ENCODE assay signal across 19 cellular contexts in the genomic region with DNA sequence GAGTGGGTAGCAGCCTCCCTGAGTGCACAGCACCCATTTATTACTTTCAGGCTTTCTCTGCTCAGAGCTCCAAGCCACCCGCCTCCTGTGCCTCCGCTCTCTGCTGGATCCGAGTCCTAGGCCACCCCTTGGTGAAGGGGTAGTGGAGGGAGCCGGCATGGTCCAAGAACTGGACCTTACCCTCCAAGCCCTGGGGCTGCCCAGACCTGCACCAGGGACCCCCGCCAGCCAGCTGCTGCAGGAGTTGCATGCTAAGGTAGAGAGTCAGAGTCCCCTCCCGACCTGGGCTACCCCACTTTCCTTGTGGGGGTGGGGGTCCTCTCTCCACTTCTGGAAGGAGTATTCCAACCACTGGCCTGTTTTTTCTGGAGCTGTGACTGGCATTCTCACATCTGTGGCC. TPM values are rescaled to one million over a fixed set of nuclear protein-coding genes. Genes with fewer than 3 reads are reported as not detected.
DNase-seq lines count a peak whose midpoint lies in the region; ATAC-seq and TF ChIP-seq lines count a peak whose summit lies in the region.
"Had no signal": no experiment of that assay in that cellular context is flagged by ENCODE, and none has a peak within 500 bp of the region (broad histone marks: within the 10 kb centered on the region; RNA-seq: fewer than 3 reads in every experiment).

No MANE protein-coding gene starts in this region.

- H3K4me3 Mint-ChIP-seq in activated naive CD4-positive, alpha-beta T cell treated with anti-CD3 and anti-CD28 coated beads, Interleukin-2, amount 10 ng/mL, durations not matched to agents 7 days and 5 days = peak overlapping the region; percentile 92
- peak overlapping the region in 3 of 5 donors; percentile 78 to 92 (median 90) for H3K4me3 Mint-ChIP-seq in immature natural killer cell
- peak overlapping the region; percentile 90 for H3K4me3 Mint-ChIP-seq in stimulated activated effector memory CD8-positive, alpha-beta T cell treated with anti-CD3 and anti-CD28 coated beads, Interleukin-12 subunit alpha, Interleukin-12 subunit beta, amount 100 ng/mL, for 72 hours

- peak overlapping the region; percentile 78; the same call in 1 of the 2 replicates for H3K27ac ChIP-seq in RWPE1
- H3K27ac ChIP-seq: breast epithelium, gastroesophageal sphincter, left lung, uterus, VCaP had no signal

- H3K9me3 ChIP-seq in HAP-1 = no peaks in the 10 kb centered on the region
- H3K9me3 ChIP-seq: breast epithelium, gastroesophageal sphincter, left lung, mucosa of descending colon, uterus had no signal

- no peak for DNase-seq in activated naive CD4-positive, alpha-beta T cell treated with anti-CD3 and anti-CD28 coated beads, Interleukin-2, amount 10 ng/mL, durations not matched to agents 7 days and 5 days
- DNase-seq in activated naive CD4-positive, alpha-beta T cell (lab: John Stamatoyannopoulos, UW) = no peak
- DNase-seq in RWPE1 (ENCODE audit: low spot score) (no peak), immature natural killer cell (no peak), HAP-1 (ENCODE audit: low spot score in 2 of 2) (no peak), NCI-H345 (lab: John Stamatoyannopoulos, UW) (no peak)
- DNase-seq in stimulated activated effector memory CD8-positive, alpha-beta T cell treated with anti-CD3 and anti-CD28 coated beads, Interleukin-12 subunit alpha, Interleukin-12 subunit beta, amount 100 ng/mL, for 72 hours (ENCODE audit: low spot score in 2 of 2) = no peak
- DNase-seq: KG1; left lung; mucosa of descending colon; NCI-H1048; NCI-H524; stimulated activated CD4-positive, alpha-beta T cell treated with anti-CD3 and anti-CD28 coated beads, Interleukin-2, amount 100 ng/mL, for 24 hours; SW 1271; uterus had no signal

- no peaks in the 10 kb centered on the region for H3K27me3 ChIP-seq in HAP-1 (ENCODE audit: low read depth)
- H3K27me3 ChIP-seq: breast epithelium, uterus had no signal

- peak overlapping the region; percentile 75 for H3K27ac Mint-ChIP-seq in activated naive CD4-positive, alpha-beta T cell treated with anti-CD3 and anti-CD28 coated beads, Interleukin-2, amount 10 ng/mL, durations not matched to agents 7 days and 5 days
- no peak overlapping the region for H3K27ac Mint-ChIP-seq in immature natural killer cell
- H3K27ac Mint-ChIP-seq in stimulated activated effector memory CD8-positive, alpha-beta T cell treated with anti-CD3 and anti-CD28 coated beads, Interleukin-12 subunit alpha, Interleukin-12 subunit beta, amount 100 ng/mL, for 72 hours = peak overlapping the region; percentile 94

- CTCF ChIA-PET in activated naive CD4-positive, alpha-beta T cell treated with anti-CD3 and anti-CD28 coated beads, Interleukin-2, amount 10 ng/mL, durations not matched to agents 7 days and 5 days (lab: Charles Lee) = interaction anchor here (0.8 to 3.3 kb wide), 5 partner anchors 108 to 526 kb away, joined by 3 to 42 read pairs (median 3); a partner anchor contains a TSS
- CTCF ChIA-PET in RWPE1 (lab: Yijun Ruan, JAX) = interaction anchor here (0.5 to 1.7 kb wide), 3 partner anchors 59 to 229 kb away, joined by 3 to 5 read pairs (median 5); no protein-coding TSS in a partner anchor

- no peaks in the 10 kb centered on the region for H3K9me3 Mint-ChIP-seq in activated naive CD4-positive, alpha-beta T cell treated with anti-CD3 and anti-CD28 coated beads, Interleukin-2, amount 10 ng/mL, durations not matched to agents 7 days and 5 days
- no peaks in the 10 kb centered on the region for H3K9me3 Mint-ChIP-seq in immature natural killer cell
- no peaks in the 10 kb centered on the region for H3K9me3 Mint-ChIP-seq in stimulated activated effector memory CD8-positive, alpha-beta T cell treated with anti-CD3 and anti-CD28 coated beads, Interleukin-12 subunit alpha, Interleukin-12 subunit beta, amount 100 ng/mL, for 72 hours

- POLR2A ChIA-PET in RWPE1 (lab: Yijun Ruan, JAX; ENCODE audit: low non-redundant PET) = no interaction called here

- no peak for ATAC-seq in stimulated activated effector memory CD8-positive, alpha-beta T cell treated with anti-CD3 and anti-CD28 coated beads, Interleukin-12 subunit alpha, Interleukin-12 subunit beta, amount 100 ng/mL, for 72 hours
- no peak for ATAC-seq in HG03097 (IDR thresholded peaks at IDR 0.05; ENCODE audit: low FRiP score, unreplicated experiment)
- ATAC-seq: gastroesophageal sphincter, left lung had no signal

- H3K4me1 ChIP-seq in HAP-1 = no peaks in the 10 kb centered on the region; the same call in none of the 2 replicates
- H3K4me1 ChIP-seq: breast epithelium, uterus had no signal

- peaks cover 4% of the 10 kb centered on the region for H3K36me3 ChIP-seq in HAP-1 (replicated peaks)
- H3K36me3 ChIP-seq: breast epithelium, uterus had no signal

- peaks cover 11% of the 10 kb centered on the region for H3K27me3 Mint-ChIP-seq in activated naive CD4-positive, alpha-beta T cell treated with anti-CD3 and anti-CD28 coated beads, Interleukin-2, amount 10 ng/mL, durations not matched to agents 7 days and 5 days
- peaks cover 6 to 12% (median 12%) of the 10 kb centered on the region in 3 donors for H3K27me3 Mint-ChIP-seq in immature natural killer cell (ENCODE audit: low read depth in 3 of 3)

- H3K36me3 Mint-ChIP-seq in activated naive CD4-positive, alpha-beta T cell treated with anti-CD3 and anti-CD28 coated beads, Interleukin-2, amount 10 ng/mL, durations not matched to agents 7 days and 5 days = peaks cover 15% of the 10 kb centered on the region
- peaks cover 0 to 4% (median 4%) of the 10 kb centered on the region in 3 donors for H3K36me3 Mint-ChIP-seq in immature natural killer cell
- H3K36me3 Mint-ChIP-seq in stimulated activated effector memory CD8-positive, alpha-beta T cell treated with anti-CD3 and anti-CD28 coated beads, Interleukin-12 subunit alpha, Interleukin-12 subunit beta, amount 100 ng/mL, for 72 hours = peaks cover 70% of the 10 kb centered on the region

- TF ChIP-seq CTCF in RWPE1 (conservative IDR thresholded peaks at IDR 0.05; ENCODE audit: low read depth) = no peak

- no peak overlapping the region for H3K4me3 ChIP-seq in HAP-1
- H3K4me3 ChIP-seq: gastroesophageal sphincter, left lung, mucosa of descending colon, uterus had no signal

- peaks cover 28% of the 10 kb centered on the region for H3K4me1 Mint-ChIP-seq in activated naive CD4-positive, alpha-beta T cell treated with anti-CD3 and anti-CD28 coated beads, Interleukin-2, amount 10 ng/mL, durations not matched to agents 7 days and 5 days
- H3K4me1 Mint-ChIP-seq in immature natural killer cell = peaks cover 6 to 22% of the 10 kb centered on the region in 2 donors
- H3K4me1 Mint-ChIP-seq in stimulated activated effector memory CD8-positive, alpha-beta T cell treated with anti-CD3 and anti-CD28 coated beads, Interleukin-12 subunit alpha, Interleukin-12 subunit beta, amount 100 ng/mL, for 72 hours = peaks cover 31% of the 10 kb centered on the region

- in situ Hi-C loops in HAP-1 (cut with MboI; ENCODE audit: low sequenced_read_pairs) = loop anchor here (10.0 kb wide), 1 partner anchor 230 kb away; no protein-coding TSS in a partner anchor

RNA-seq across cellular contexts. Expression of a gene that starts 2.0 kb away (rescaled TPM):
- polyA plus RNA-seq in immature natural killer cell = 10 to 100 TPM; 15.7 to 29.9 (median 18.5) TPM

RNA-seq across cellular contexts. Expression of a gene that starts 16.4 kb away (rescaled TPM):
- not detected for polyA plus RNA-seq in immature natural killer cell

RNA-seq across cellular contexts. Expression of a gene that starts 17.0 kb away (rescaled TPM):
- polyA plus RNA-seq in immature natural killer cell = not detected

RNA-seq across cellular contexts. Expression of a gene that starts 21.2 kb away (rescaled TPM):
- polyA plus RNA-seq in immature natural killer cell = under 1 TPM in 2 of 3 donors, not detected in 1; 0.20 to 0.78 TPM

RNA-seq across cellular contexts. Expression of a gene that starts 28.6 kb away (rescaled TPM):
- under 1 TPM in 1 of 3 donors, not detected in 2; 0.04 TPM for polyA plus RNA-seq in immature natural killer cell

Comparison
In these comparisons a context has a peak if more than half of its experiments do, and no peak if none do; other contexts are left out.
1. H3K27ac Mint-ChIP-seq: peak in activated naive CD4-positive, alpha-beta T cell treated with anti-CD3 and anti-CD28 coated beads, Interleukin-2, amount 10 ng/mL, durations not matched to agents 7 days and 5 days (single experiment) and stimulated activated effector memory CD8-positive, alpha-beta T cell treated with anti-CD3 and anti-CD28 coated beads, Interleukin-12 subunit alpha, Interleukin-12 subunit beta, amount 100 ng/mL, for 72 hours (single experiment); none in immature natural killer cell (0 of 6).
2. Peak in every context shown above with its lines, with median percentiles within 50 percentile points of each other: H3K4me3 Mint-ChIP-seq.